9 cellular contexts compared by ENCODE assay signal in genomic region chr11:128904303-128904871, GRCh38. TPM values are rescaled to one million over a fixed set of nuclear protein-coding genes. Genes with fewer than 3 reads are reported as not detected.
A peak's percentile ranks its signal among the peaks of the same experiment; 100 is the strongest.
DNase-seq lines count a peak whose midpoint lies in the region; ATAC-seq and TF ChIP-seq lines count a peak whose summit lies in the region.
"Had no signal": no experiment of that assay in that cellular context is flagged by ENCODE, and none has a peak within 500 bp of the region (broad histone marks: within the 10 kb centered on the region; RNA-seq: fewer than 3 reads in every experiment).

No MANE protein-coding gene starts in this region.

- no peaks in the 10 kb centered on the region for H3K36me3 Mint-ChIP-seq in activated CD8-positive, alpha-beta T cell treated with anti-CD3 and anti-CD28 coated beads for 36 hours (ENCODE audit: low read depth)

- H3K27me3 ChIP-seq in left ventricle myocardium inferior (ENCODE audit: low read depth) (peaks cover 12% of the 10 kb centered on the region), lower lobe of right lung (ENCODE audit: low read depth) (no peaks in the 10 kb centered on the region), thyroid gland (no peaks in the 10 kb centered on the region)

- H3K4me3 Mint-ChIP-seq in activated CD8-positive, alpha-beta T cell treated with anti-CD3 and anti-CD28 coated beads for 36 hours, result peak overlapping the region; percentile 68

- H3K9me3 Mint-ChIP-seq in activated CD8-positive, alpha-beta T cell treated with anti-CD3 and anti-CD28 coated beads for 36 hours, result no peaks in the 10 kb centered on the region

- in situ Hi-C loops in GM13976 (cut with MboI; ENCODE audit: low sequenced_read_pairs, unreplicated experiment), result no loop called here

- TF ChIP-seq CTCF in left ventricle myocardium inferior (IDR thresholded peaks at IDR 0.05; ENCODE audit: borderline replicate concordance) (no peak), lower lobe of right lung (IDR thresholded peaks at IDR 0.05) (no peak), thyroid gland (IDR thresholded peaks at IDR 0.05) (no peak), GM13976 (IDR thresholded peaks at IDR 0.05; ENCODE audit: borderline replicate concordance, control extremely low read depth, extremely low read depth, insufficient read depth, missing control alignments) (no peak)
- no peak for TF ChIP-seq CTCF in activated CD8-positive, alpha-beta T cell treated with anti-CD3 and anti-CD28 coated beads for 36 hours (IDR thresholded peaks at IDR 0.05)

- 61 to 65% methylated on average over 19 of the region's 19 CpGs for WGBS in thyroid gland, 2 donors

- no peak for ATAC-seq in Right ventricle myocardium superior (ENCODE audit: poor library complexity)
- ATAC-seq in activated CD8-positive, alpha-beta T cell treated with anti-CD3 and anti-CD28 coated beads for 36 hours, result no peak
- ATAC-seq in lower lobe of right lung, result no peak
- ATAC-seq in HG03108 (IDR thresholded peaks at IDR 0.05; ENCODE audit: unreplicated experiment), result no peak

- DNase-seq in left ventricle myocardium inferior, result no peak
- DNase-seq in Right ventricle myocardium superior, result no peak
- DNase-seq in activated CD8-positive, alpha-beta T cell treated with anti-CD3 and anti-CD28 coated beads for 36 hours, result no peak
- DNase-seq in lower lobe of right lung, result no peak
- DNase-seq in thyroid gland, result no peak
- DNase-seq in iPS-NIHi11 (ENCODE audit: low spot score), result no peak
- no peak for DNase-seq in GM13976 (ENCODE audit: low spot score)

- H3K36me3 ChIP-seq in left ventricle myocardium inferior (no peaks in the 10 kb centered on the region), lower lobe of right lung (no peaks in the 10 kb centered on the region), thyroid gland (no peaks in the 10 kb centered on the region)
- H3K36me3 ChIP-seq: prostate gland had no signal

- POLR2A ChIA-PET in activated CD8-positive, alpha-beta T cell treated with anti-CD3 and anti-CD28 coated beads for 36 hours (lab: Charles Lee), result interaction anchor here (1.0 kb wide), 1 partner anchor 865 kb away, joined by 4 read pairs; no protein-coding TSS in a partner anchor

- peak overlapping the region; percentile 74 for H3K4me3 ChIP-seq in left ventricle myocardium inferior
- peak overlapping the region; percentile 65 for H3K4me3 ChIP-seq in lower lobe of right lung
- H3K4me3 ChIP-seq in thyroid gland (replicated peaks in 1 of 3), result peak overlapping the region in 1 of 3 donors; percentile 62

- no peak overlapping the region for H3K27ac Mint-ChIP-seq in activated CD8-positive, alpha-beta T cell treated with anti-CD3 and anti-CD28 coated beads for 36 hours

- peak overlapping the region; percentile 73 for H3K27ac ChIP-seq in left ventricle myocardium inferior (replicated peaks)
- H3K27ac ChIP-seq in lower lobe of right lung, result peak overlapping the region; percentile 78
- H3K27ac ChIP-seq in thyroid gland, result peak overlapping the region in 2 of 3 donors; percentile 68

- TF ChIP-seq POLR2A in thyroid gland (IDR thresholded peaks at IDR 0.05), result no peak

- CTCF ChIA-PET in activated CD8-positive, alpha-beta T cell treated with anti-CD3 and anti-CD28 coated beads for 36 hours (lab: Charles Lee), result interaction anchor here (1.7 to 10.4 kb wide), 5 partner anchors 10 to 52 kb away, joined by 5 to 123 read pairs (median 33); partner anchors contain the start of gene KCNJ5

- H3K4me1 ChIP-seq in left ventricle myocardium inferior (peaks cover 58% of the 10 kb centered on the region), lower lobe of right lung (peaks cover 59% of the 10 kb centered on the region), thyroid gland (peaks cover 4 to 8% of the 10 kb centered on the region in 2 donors)
- H3K4me1 ChIP-seq: prostate gland had no signal

- peaks cover 21% of the 10 kb centered on the region for H3K27me3 Mint-ChIP-seq in activated CD8-positive, alpha-beta T cell treated with anti-CD3 and anti-CD28 coated beads for 36 hours

- intact Hi-C loops in left ventricle myocardium inferior (cut with micrococcal nuclease), result no loop called here
- intact Hi-C loops in Right ventricle myocardium superior (cut with DNase I), result no loop called here
- intact Hi-C loops in activated CD8-positive, alpha-beta T cell treated with anti-CD3 and anti-CD28 coated beads for 36 hours (cut with micrococcal nuclease), result no loop called here
- intact Hi-C loops in lower lobe of right lung (cut with DNase I), result no loop called here
- intact Hi-C loops in thyroid gland (cut with DNase I), result no loop called here

- H3K9me3 ChIP-seq in left ventricle myocardium inferior (replicated peaks) (no peaks in the 10 kb centered on the region), lower lobe of right lung (no peaks in the 10 kb centered on the region), thyroid gland (no peaks in the 10 kb centered on the region)
- H3K9me3 ChIP-seq: prostate gland had no signal

- peaks cover 12% of the 10 kb centered on the region for H3K4me1 Mint-ChIP-seq in activated CD8-positive, alpha-beta T cell treated with anti-CD3 and anti-CD28 coated beads for 36 hours (ENCODE audit: low read depth)

RNA-seq across cellular contexts. Expression of gene KCNJ5, which starts 13.2 kb away (rescaled TPM):
- total RNA-seq in left ventricle myocardium inferior (5.4 TPM), Right ventricle myocardium superior (4.4 TPM), lower lobe of right lung (12.9 TPM), thyroid gland (1 to 10 TPM in 2 of 4 donors, under 1 TPM in 2; 0.40 to 2.7 (median 1.2) TPM)
- not detected for total RNA-seq in activated CD8-positive, alpha-beta T cell treated with anti-CD3 and anti-CD28 coated beads for 36 hours

RNA-seq across cellular contexts. Expression of gene KCNJ1, which starts 37.3 kb away (rescaled TPM):
- total RNA-seq in left ventricle myocardium inferior, result not detected
- not detected for total RNA-seq in Right ventricle myocardium superior
- total RNA-seq in activated CD8-positive, alpha-beta T cell treated with anti-CD3 and anti-CD28 coated beads for 36 hours, result not detected
- 0.18 TPM for total RNA-seq in lower lobe of right lung
- total RNA-seq in thyroid gland, result under 1 TPM in 2 of 4 donors, not detected in 2; 0.11 to 0.81 TPM
- total RNA-seq: prostate gland had no signal

RNA-seq across cellular contexts. Expression of gene TP53AIP1, which starts 38.3 kb away (rescaled TPM):
- total RNA-seq in left ventricle myocardium inferior (not detected), Right ventricle myocardium superior (not detected), lower lobe of right lung (not detected), thyroid gland (not detected)
- not detected for total RNA-seq in activated CD8-positive, alpha-beta T cell treated with anti-CD3 and anti-CD28 coated beads for 36 hours
